1 cellular context compared by ENCODE assay signal in the genomic region with DNA sequence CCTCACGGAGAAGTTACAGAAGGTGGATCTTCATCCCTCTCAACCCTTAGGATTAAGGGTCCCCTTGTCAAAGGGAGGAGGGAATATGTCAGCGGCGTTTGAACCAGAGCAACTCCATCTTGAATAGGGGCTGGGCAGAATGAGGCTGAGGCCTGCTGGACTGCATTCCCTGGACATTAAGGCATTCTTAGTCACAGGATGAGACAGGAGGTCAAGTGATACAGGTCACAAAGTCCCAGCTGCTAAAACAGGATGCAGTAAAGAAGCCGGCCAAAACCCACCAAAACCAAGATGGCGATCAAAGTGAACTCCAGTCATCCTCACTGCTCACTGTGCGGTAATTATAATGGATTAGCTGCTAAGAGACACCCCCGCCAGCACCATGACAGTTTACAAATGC.
TF ChIP-seq lines count a peak whose summit lies in the region.

No MANE protein-coding gene starts in this region.

TF ChIP-seq in A549, 52 proteins besides CTCF, POLR2A, EP300 and RAD21 (continued from another document):
- TF ChIP-seq, protein P1, sequence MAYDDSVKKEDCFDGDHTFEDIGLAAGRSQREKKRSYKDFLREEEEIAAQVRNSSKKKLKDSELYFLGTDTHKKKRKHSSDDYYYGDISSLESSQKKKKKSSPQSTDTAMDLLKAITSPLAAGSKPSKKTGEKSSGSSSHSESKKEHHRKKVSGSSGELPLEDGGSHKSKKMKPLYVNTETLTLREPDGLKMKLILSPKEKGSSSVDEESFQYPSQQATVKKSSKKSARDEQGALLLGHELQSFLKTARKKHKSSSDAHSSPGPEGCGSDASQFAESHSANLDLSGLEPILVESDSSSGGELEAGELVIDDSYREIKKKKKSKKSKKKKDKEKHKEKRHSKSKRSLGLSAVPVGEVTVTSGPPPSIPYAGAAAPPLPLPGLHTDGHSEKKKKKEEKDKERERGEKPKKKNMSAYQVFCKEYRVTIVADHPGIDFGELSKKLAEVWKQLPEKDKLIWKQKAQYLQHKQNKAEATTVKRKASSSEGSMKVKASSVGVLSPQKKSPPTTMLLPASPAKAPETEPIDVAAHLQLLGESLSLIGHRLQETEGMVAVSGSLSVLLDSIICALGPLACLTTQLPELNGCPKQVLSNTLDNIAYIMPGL (CRISPR knock-in tag; IDR thresholded peaks at IDR 0.05; ENCODE audit: borderline replicate concordance), result no peak
- TF ChIP-seq, protein P2, sequence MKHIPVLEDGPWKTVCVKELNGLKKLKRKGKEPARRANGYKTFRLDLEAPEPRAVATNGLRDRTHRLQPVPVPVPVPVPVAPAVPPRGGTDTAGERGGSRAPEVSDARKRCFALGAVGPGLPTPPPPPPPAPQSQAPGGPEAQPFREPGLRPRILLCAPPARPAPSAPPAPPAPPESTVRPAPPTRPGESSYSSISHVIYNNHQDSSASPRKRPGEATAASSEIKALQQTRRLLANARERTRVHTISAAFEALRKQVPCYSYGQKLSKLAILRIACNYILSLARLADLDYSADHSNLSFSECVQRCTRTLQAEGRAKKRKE (CRISPR knock-in tag; IDR thresholded peaks at IDR 0.05; ENCODE audit: low read depth), result peak; percentile 88; the same call in 1 of the 2 replicates
- TF ChIP-seq KDM5A (IDR thresholded peaks at IDR 0.05) (no peak), CEBPB (IDR thresholded peaks at IDR 0.05) (no peak)
TF ChIP-seq in A549: peak in this region for 7.
